In the genomic region with DNA sequence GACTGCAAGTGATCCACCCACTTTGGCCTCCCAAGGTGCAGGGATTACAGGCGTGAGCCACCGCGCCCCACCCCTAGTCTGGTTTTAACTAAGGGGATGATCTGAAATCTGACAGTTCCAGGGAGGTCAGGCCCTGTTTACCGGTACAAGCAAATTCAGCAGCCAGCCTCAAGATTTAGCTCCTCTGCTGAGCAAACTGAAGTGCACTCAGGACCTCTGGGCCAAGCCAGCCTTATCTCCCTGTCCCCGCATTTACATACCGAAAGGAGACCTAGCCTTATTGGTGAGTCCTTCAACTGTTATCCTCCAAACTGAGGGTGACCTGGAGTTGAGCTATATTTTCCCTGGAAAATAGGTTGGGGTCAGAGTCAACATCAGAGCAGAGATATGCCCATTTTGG, we compare ENCODE assay signal across 10 cellular contexts. TPM values are rescaled to one million over a fixed set of nuclear protein-coding genes. Genes with fewer than 3 reads are reported as not detected.
DNase-seq lines count a peak whose midpoint lies in the region; ATAC-seq and TF ChIP-seq lines count a peak whose summit lies in the region.
"Had no signal": no experiment of that assay in that cellular context is flagged by ENCODE, and none has a peak within 500 bp of the region (broad histone marks: within the 10 kb centered on the region; RNA-seq: fewer than 3 reads in every experiment).

No MANE protein-coding gene starts in this region.

- peak overlapping the region; percentile 81 for H3K27ac Mint-ChIP-seq in progenitor cell of endocrine pancreas
- no peak overlapping the region for H3K27ac Mint-ChIP-seq in stimulated activated naive B cell treated with anti-CD40 and anti-IgM and Interleukin-4, amounts not matched to agents 10 μg/mL and 1 μg/mL and 100 μg/mL, for 72 hours

- H3F3A ChIP-seq in SK-N-SH (replicated peaks; ENCODE audit: insufficient read depth) (no peaks in the 10 kb centered on the region), PC-3 (ENCODE audit: low read length, unreplicated experiment) (peaks cover under 1% of the 10 kb centered on the region)

- H3K4me1 ChIP-seq in SK-N-SH (ENCODE audit: control insufficient read depth in 1 of 2, insufficient read depth in 2 of 2, low read depth in 1 of 2, low read length in 1 of 2) (peaks cover 6 to 8% of the 10 kb centered on the region in 2 experiments; a peak in 3 of 4 replicates), PC-3 (ENCODE audit: insufficient read depth, low read length) (peaks cover 39% of the 10 kb centered on the region)

- no peak overlapping the region for H3K27ac ChIP-seq in SK-N-SH (ENCODE audit: low read depth in 2 of 2, low read length in 1 of 2)
- no peak overlapping the region for H3K27ac ChIP-seq in PC-3 (ENCODE audit: low read length)

- intact Hi-C loops in PC-3 (cut with micrococcal nuclease) = no loop called here

- TF ChIP-seq CTCF in SK-N-SH (IDR thresholded peaks at IDR 0.05) = no peak
- TF ChIP-seq CTCF in PC-3 (conservative IDR thresholded peaks at IDR 0.05; ENCODE audit: low read depth, low read length) = no peak
- TF ChIP-seq CTCF in progenitor cell of endocrine pancreas (IDR thresholded peaks at IDR 0.05; ENCODE audit: unreplicated experiment) = no peak

- no peaks in the 10 kb centered on the region; the same call in 1 of the 2 replicates for H3K79me2 ChIP-seq in SK-N-SH (ENCODE audit: insufficient read depth)
- peaks cover 16% of the 10 kb centered on the region for H3K79me2 ChIP-seq in PC-3 (ENCODE audit: low read length)

- CTCF ChIA-PET in SK-N-SH (lab: Yijun Ruan, JAX) = interaction anchor here (0.6 to 4.0 kb wide), 8 partner anchors 7 to 255 kb away, joined by 3 to 24 read pairs (median 4); partner anchors contain the start of gene DAD1
- CTCF ChIA-PET in PC-3 (lab: Charles Lee) = interaction anchor here (0.6 kb wide), 1 partner anchor 30 kb away, joined by 3 read pairs; no protein-coding TSS in a partner anchor

- no peak for TF ChIP-seq POLR2A in erythroblast (IDR thresholded peaks at IDR 0.05; ENCODE audit: low read length)

- no peak for ATAC-seq in SK-N-SH treated with all-trans-retinoic acid at 6 μM for 48 hours
- no peak for ATAC-seq in PC-3
- ATAC-seq in GM19395 (IDR thresholded peaks at IDR 0.05; ENCODE audit: unreplicated experiment) = no peak
- no peak for ATAC-seq in stimulated activated naive B cell treated with anti-CD40 and anti-IgM and Interleukin-4, amounts not matched to agents 10 μg/mL and 1 μg/mL and 100 μg/mL, for 72 hours (replicated peaks)
- ATAC-seq in GM18858 (IDR thresholded peaks at IDR 0.05; ENCODE audit: unreplicated experiment) = no peak

- H3K4me2 ChIP-seq in SK-N-SH (no peak overlapping the region), PC-3 (ENCODE audit: low read length) (peak overlapping the region; percentile 87)

- H3K9me2 ChIP-seq in SK-N-SH (no peaks in the 10 kb centered on the region), PC-3 (replicated peaks; ENCODE audit: low read length) (no peaks in the 10 kb centered on the region)

- no TSS peak for BruUV-seq in PC-3 (replicated peaks; lab: Mats Ljungman, UMichigan)

- POLR2A ChIA-PET in SK-N-SH (lab: Yijun Ruan, JAX) (no interaction called here), PC-3 (lab: Charles Lee; ENCODE audit: unreplicated experiment) (no interaction called here)

- TF ChIP-seq EP300 in SK-N-SH (IDR thresholded peaks at IDR 0.05; ENCODE audit: borderline replicate concordance in 1 of 2, low read depth in 1 of 2, low read length in 1 of 2) = no peak

- WGBS in SK-N-SH (ENCODE audit: low lambda C conversion rate) = 83% methylated on average over 6 of the region's 6 CpGs

- DNase-seq in SK-N-SH (no peak), PC-3 (no peak), erythroblast (lab: John Stamatoyannopoulos, UW) (peak; percentile 47 to 53), progenitor cell of endocrine pancreas (ENCODE audit: low spot score, unreplicated experiment) (no peak)
- DNase-seq in stimulated activated naive B cell treated with anti-CD40 and anti-IgM and Interleukin-4, amounts not matched to agents 10 μg/mL and 1 μg/mL and 100 μg/mL, for 72 hours = no peak
- DNase-seq: 8988T had no signal

- H3K4me3 ChIP-seq in SK-N-SH (ENCODE audit: low read depth in 2 of 2, low read length in 1 of 2) (no peak overlapping the region), PC-3 (ENCODE audit: low read length) (peak overlapping the region; percentile 89; the same call in 1 of the 2 replicates)

- H3K36me3 Mint-ChIP-seq in progenitor cell of endocrine pancreas (ENCODE audit: insufficient read depth) = peaks cover 5% of the 10 kb centered on the region
- peaks cover 13 to 25% of the 10 kb centered on the region in 2 donors for H3K36me3 Mint-ChIP-seq in stimulated activated naive B cell treated with anti-CD40 and anti-IgM and Interleukin-4, amounts not matched to agents 10 μg/mL and 1 μg/mL and 100 μg/mL, for 72 hours

- no peaks in the 10 kb centered on the region for H4K20me1 ChIP-seq in SK-N-SH (ENCODE audit: insufficient read depth)
- no peaks in the 10 kb centered on the region for H4K20me1 ChIP-seq in PC-3 (ENCODE audit: low read length)

- H3K9ac ChIP-seq in SK-N-SH (no peak overlapping the region), PC-3 (ENCODE audit: low read length) (no peak overlapping the region)

- H3K9me3 ChIP-seq in SK-N-SH (no peaks in the 10 kb centered on the region), PC-3 (ENCODE audit: low read length) (no peaks in the 10 kb centered on the region)

- peak overlapping the region; percentile 97 for H3K4me3 Mint-ChIP-seq in progenitor cell of endocrine pancreas (ENCODE audit: low read depth)
- H3K4me3 Mint-ChIP-seq in stimulated activated naive B cell treated with anti-CD40 and anti-IgM and Interleukin-4, amounts not matched to agents 10 μg/mL and 1 μg/mL and 100 μg/mL, for 72 hours = peak overlapping the region in 1 of 2 donors; percentile 98

- peak overlapping the region; percentile 100 for H2AFZ ChIP-seq in SK-N-SH (ENCODE audit: low read depth)
- peak overlapping the region; percentile 97 for H2AFZ ChIP-seq in PC-3 (ENCODE audit: low read length)

- H3K36me3 ChIP-seq in SK-N-SH (replicated peaks in 1 of 2; ENCODE audit: control insufficient read depth in 1 of 2, insufficient read depth in 2 of 2, low read length in 1 of 2) (no peaks in the 10 kb centered on the region), PC-3 (ENCODE audit: low read depth, low read length) (no peaks in the 10 kb centered on the region)

- TF ChIP-seq RAD21 in SK-N-SH (IDR thresholded peaks at IDR 0.05; ENCODE audit: low read length) = no peak

- peaks cover 8% of the 10 kb centered on the region for H3K27me3 Mint-ChIP-seq in progenitor cell of endocrine pancreas
- H3K27me3 Mint-ChIP-seq in stimulated activated naive B cell treated with anti-CD40 and anti-IgM and Interleukin-4, amounts not matched to agents 10 μg/mL and 1 μg/mL and 100 μg/mL, for 72 hours = no peaks in the 10 kb centered on the region

- peaks cover 18% of the 10 kb centered on the region for H3K4me1 Mint-ChIP-seq in progenitor cell of endocrine pancreas (ENCODE audit: low read depth)
- peaks cover 25 to 49% of the 10 kb centered on the region in 2 donors for H3K4me1 Mint-ChIP-seq in stimulated activated naive B cell treated with anti-CD40 and anti-IgM and Interleukin-4, amounts not matched to agents 10 μg/mL and 1 μg/mL and 100 μg/mL, for 72 hours

- peaks cover 10% of the 10 kb centered on the region; the same call in 1 of the 2 replicates for H3K27me3 ChIP-seq in SK-N-SH (ENCODE audit: insufficient read depth)
- H3K27me3 ChIP-seq in PC-3 (ENCODE audit: low read length) = no peaks in the 10 kb centered on the region

- no peaks in the 10 kb centered on the region for H3K9me3 Mint-ChIP-seq in progenitor cell of endocrine pancreas (ENCODE audit: low read depth)
- no peaks in the 10 kb centered on the region for H3K9me3 Mint-ChIP-seq in stimulated activated naive B cell treated with anti-CD40 and anti-IgM and Interleukin-4, amounts not matched to agents 10 μg/mL and 1 μg/mL and 100 μg/mL, for 72 hours

TF ChIP-seq in SK-N-SH, 30 proteins besides CTCF, POLR2A, EP300 and RAD21 (continues in another document):
- TF ChIP-seq TAF1 (IDR thresholded peaks at IDR 0.05; ENCODE audit: borderline replicate concordance, low read depth, low read length) = no peak
- no peak for TF ChIP-seq TCF12 (IDR thresholded peaks at IDR 0.05)
- TF ChIP-seq, protein P1, sequence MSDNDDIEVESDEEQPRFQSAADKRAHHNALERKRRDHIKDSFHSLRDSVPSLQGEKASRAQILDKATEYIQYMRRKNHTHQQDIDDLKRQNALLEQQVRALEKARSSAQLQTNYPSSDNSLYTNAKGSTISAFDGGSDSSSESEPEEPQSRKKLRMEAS (IDR thresholded peaks at IDR 0.05; ENCODE audit: low read depth) = no peak
- no peak for TF ChIP-seq ELF1 (IDR thresholded peaks at IDR 0.05)
- no peak for TF ChIP-seq RXRA (IDR thresholded peaks at IDR 0.05; ENCODE audit: borderline replicate concordance, low read depth)
- no peak for TF ChIP-seq POLR2AphosphoS5 (IDR thresholded peaks at IDR 0.05; ENCODE audit: low read depth, low read length)
- TF ChIP-seq NFIC (IDR thresholded peaks at IDR 0.05; ENCODE audit: borderline replicate concordance) = no peak

TF ChIP-seq in SK-N-SH treated with all-trans-retinoic acid at 6 μM for 48 hours, 23 proteins besides CTCF, POLR2A, EP300 and RAD21:
- TF ChIP-seq ZNF8 (CRISPR knock-in tag; IDR thresholded peaks at IDR 0.05) (no peak), ISL1 (CRISPR knock-in tag; IDR thresholded peaks at IDR 0.05) (no peak), OSR1 (CRISPR knock-in tag; IDR thresholded peaks at IDR 0.05) (no peak)

RNA-seq across cellular contexts. Expression of gene ABHD4, which starts 0.8 kb away (rescaled TPM):
- 15.0 and 18.8 TPM in 2 replicates for polyA plus RNA-seq in SK-N-SH (2012; rRNA removed)
- 8.3 and 12.0 TPM in 2 replicates for polyA plus RNA-seq in SK-N-SH (2012; cell fraction: cytosol; rRNA removed)
- 14.3 and 16.8 TPM in 2 replicates for polyA plus RNA-seq in SK-N-SH (2012; cell fraction: nucleus; rRNA removed)
- total RNA-seq in PC-3 (2014; rRNA removed) (9.1 and 9.6 TPM in 2 replicates), progenitor cell of endocrine pancreas (25.6 and 30.5 TPM in 2 replicates)

RNA-seq across cellular contexts. Expression of gene DAD1, which starts 8.2 kb away (rescaled TPM):
- 406 and 478 TPM in 2 replicates for polyA plus RNA-seq in SK-N-SH (2012; rRNA removed)
- polyA plus RNA-seq in SK-N-SH (2012; cell fraction: cytosol; rRNA removed) = 402 and 422 TPM in 2 replicates
- polyA plus RNA-seq in SK-N-SH (2012; cell fraction: nucleus; rRNA removed) = 149 and 190 TPM in 2 replicates
- 228 and 258 TPM in 2 replicates for total RNA-seq in PC-3 (2014; rRNA removed)
- 149 and 150 TPM in 2 replicates for total RNA-seq in progenitor cell of endocrine pancreas

RNA-seq across cellular contexts. Expression of gene OR6J1, which starts 46.9 kb away (rescaled TPM):
- polyA plus RNA-seq in SK-N-SH (2012; rRNA removed) = not detected in 2 replicates
- not detected in 2 replicates for polyA plus RNA-seq in SK-N-SH (2012; cell fraction: cytosol; rRNA removed)
- polyA plus RNA-seq in SK-N-SH (2012; cell fraction: nucleus; rRNA removed) = not detected in 2 replicates
- total RNA-seq in PC-3 (2014; rRNA removed) (not detected in 2 replicates), progenitor cell of endocrine pancreas (not detected in 2 replicates)
- total RNA-seq: bronchial epithelial cell had no signal

Comparison
In these comparisons a context has a peak if more than half of its experiments do, and no peak if none do; other contexts are left out.
1. DNase-seq: peak in erythroblast (2 of 2); none in SK-N-SH (single experiment), PC-3 (single experiment), progenitor cell of endocrine pancreas (single experiment) and stimulated activated naive B cell treated with anti-CD40 and anti-IgM and Interleukin-4, amounts not matched to agents 10 μg/mL and 1 μg/mL and 100 μg/mL, for 72 hours (single experiment).